In genomic region chr14:56799327-56799645, GRCh38 we compare ENCODE assay signal across 17 cellular contexts. TPM values are rescaled to one million over a fixed set of nuclear protein-coding genes. Genes with fewer than 3 reads are reported as not detected.
DNase-seq lines count a peak whose midpoint lies in the region; TF ChIP-seq lines count a peak whose summit lies in the region.
"Had no signal": no experiment of that assay in that cellular context is flagged by ENCODE, and none has a peak within 500 bp of the region (broad histone marks: within the 10 kb centered on the region; RNA-seq: fewer than 3 reads in every experiment).

No MANE protein-coding gene starts in this region.

- peaks cover 35% of the 10 kb centered on the region for H3K36me3 ChIP-seq in HUES6 (ENCODE audit: control insufficient read depth, insufficient read depth, low read length)
- peaks cover 48% of the 10 kb centered on the region for H3K36me3 ChIP-seq in iPS-20b (ENCODE audit: insufficient read depth, low read depth, low read length)
- H3K36me3 ChIP-seq in uterus: no peaks in the 10 kb centered on the region
- H3K36me3 ChIP-seq: BLaER1 treated with 17β-estradiol and CSF1 and Interleukin-3, amounts not matched to agents 10 nM and 100 nM had no signal

- H3K27me3 Mint-ChIP-seq in endothelial cell (ENCODE audit: unreplicated experiment): peaks cover 15% of the 10 kb centered on the region

- H3K9me3 ChIP-seq in HUES6 (ENCODE audit: control insufficient read depth, insufficient read depth, low read depth, low read length) (no peaks in the 10 kb centered on the region), iPS-20b (ENCODE audit: insufficient read depth, low read depth, low read length) (no peaks in the 10 kb centered on the region), uterus (no peaks in the 10 kb centered on the region)

- intact Hi-C loops in uterus (cut with DNase I; ENCODE audit: low total_unique reads): no loop called here

- DNase-seq in endothelial cell (ENCODE audit: low spot score) (no peak), midbrain (lab: John Stamatoyannopoulos, UW) (no peak), uterus (no peak), NK-92 (lab: John Stamatoyannopoulos, UW; ENCODE audit: unreplicated experiment) (no peak), NCI-H146 (lab: John Stamatoyannopoulos, UW) (no peak)
- DNase-seq: CD8-positive, alpha-beta T cell; DMS53; NCI-H1930; NCI-H226; NCI-H524; PC-9; SIG-M5 had no signal

- H3K4me3 ChIP-seq in HUES6 (ENCODE audit: low read depth, low read length): peak overlapping the region; percentile 55
- H3K4me3 ChIP-seq in iPS-20b (ENCODE audit: low read length): peak overlapping the region; percentile 89
- H3K4me3 ChIP-seq in uterus: no peak overlapping the region
- H3K4me3 ChIP-seq: BLaER1 treated with 17β-estradiol and CSF1 and Interleukin-3, amounts not matched to agents 10 nM and 100 nM; K562; PC-9 had no signal

- peaks cover 100% of the 10 kb centered on the region for H3K27me3 ChIP-seq in HUES6 (ENCODE audit: control insufficient read depth, insufficient read depth, low read length)
- H3K27me3 ChIP-seq in iPS-20b (ENCODE audit: insufficient read depth, low read length): peaks cover 100% of the 10 kb centered on the region
- peaks cover 10 to 91% of the 10 kb centered on the region in 2 donors for H3K27me3 ChIP-seq in uterus

- H3K27ac ChIP-seq in HUES6 (ENCODE audit: low read depth, low read length) (no peak overlapping the region), iPS-20b (ENCODE audit: low read length) (no peak overlapping the region), uterus (no peak overlapping the region)
- H3K27ac ChIP-seq: BLaER1 treated with 17β-estradiol and CSF1 and Interleukin-3, amounts not matched to agents 10 nM and 100 nM; PC-9; RWPE1 had no signal

- peaks cover 17% of the 10 kb centered on the region for H3K36me3 Mint-ChIP-seq in endothelial cell (ENCODE audit: low read depth, unreplicated experiment)
- H3K36me3 Mint-ChIP-seq: CD8-positive, alpha-beta T cell had no signal

- H3K4me1 Mint-ChIP-seq in endothelial cell (ENCODE audit: unreplicated experiment): peaks cover 37% of the 10 kb centered on the region

- no peak for TF ChIP-seq CTCF in endothelial cell (IDR thresholded peaks at IDR 0.05; ENCODE audit: unreplicated experiment)
- no peak for TF ChIP-seq CTCF in uterus (IDR thresholded peaks at IDR 0.05)

- H3K27ac Mint-ChIP-seq in endothelial cell (ENCODE audit: unreplicated experiment): peak overlapping the region; percentile 9
- H3K27ac Mint-ChIP-seq: CD8-positive, alpha-beta T cell had no signal

- peak overlapping the region; percentile 37 for H3K4me3 Mint-ChIP-seq in endothelial cell (ENCODE audit: unreplicated experiment)
- H3K4me3 Mint-ChIP-seq: CD8-positive, alpha-beta T cell had no signal

- no peak for TF ChIP-seq POLR2A in uterus (IDR thresholded peaks at IDR 0.05)

- H3K9ac ChIP-seq in HUES6 (ENCODE audit: low read length) (peak overlapping the region; percentile 68), iPS-20b (ENCODE audit: low read depth, low read length) (peak overlapping the region; percentile 50; the same call in 1 of the 2 replicates)
- H3K9ac ChIP-seq: BLaER1 treated with 17β-estradiol and CSF1 and Interleukin-3, amounts not matched to agents 10 nM and 100 nM had no signal

- H3K4me1 ChIP-seq in HUES6 (ENCODE audit: control insufficient read depth, insufficient read depth, low read length): peaks cover 60% of the 10 kb centered on the region
- peaks cover 56% of the 10 kb centered on the region; the same call in 1 of the 2 replicates for H3K4me1 ChIP-seq in iPS-20b (ENCODE audit: insufficient read depth, low read length)
- peaks cover 0 to 9% of the 10 kb centered on the region in 2 donors for H3K4me1 ChIP-seq in uterus
- H3K4me1 ChIP-seq: BLaER1 treated with 17β-estradiol and CSF1 and Interleukin-3, amounts not matched to agents 10 nM and 100 nM had no signal

- no peaks in the 10 kb centered on the region for H3K9me3 Mint-ChIP-seq in endothelial cell (ENCODE audit: unreplicated experiment)
- H3K9me3 Mint-ChIP-seq: CD8-positive, alpha-beta T cell had no signal

RNA-seq across cellular contexts. Expression of gene OTX2, which starts 11.0 kb away (rescaled TPM):
- 12.0 TPM for total RNA-seq in endothelial cell (ENCODE audit: unreplicated experiment)
- total RNA-seq in uterus: not detected
- total RNA-seq: CD8-positive, alpha-beta T cell; K562; PC-9 had no signal

Comparison
In these comparisons a context has a peak if more than half of its experiments do, and no peak if none do; other contexts are left out.
1. H3K4me3 ChIP-seq: peak in HUES6 (single experiment) and iPS-20b (single experiment); none in uterus (0 of 2).
2. RNA of gene OTX2, which starts 11.0 kb away (total RNA-seq): 12.0 TPM in endothelial cell (single experiment); not detected in uterus; every median in the first group is over 10 times any median in the second.